ENCODE assay signal across 27 cellular contexts in the genomic region with DNA sequence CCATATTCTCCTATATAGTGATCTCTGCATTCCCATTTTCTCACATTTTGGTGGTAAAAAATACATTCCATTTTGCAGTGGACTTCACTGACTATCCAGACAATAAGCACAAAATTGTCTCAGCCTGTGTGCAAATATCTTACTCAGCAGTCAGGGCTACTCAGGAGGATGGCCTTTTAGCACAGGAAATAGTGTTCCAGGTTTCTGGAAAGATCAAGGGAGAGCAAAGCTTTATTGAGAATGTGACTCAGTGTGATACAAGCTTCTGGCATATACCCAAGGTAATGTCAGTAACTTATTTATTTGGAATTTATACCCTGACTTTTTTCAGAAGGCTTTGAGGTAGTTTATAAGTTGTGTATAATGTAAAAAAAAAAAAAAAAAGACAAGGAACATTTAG.
DNase-seq lines count a peak whose midpoint lies in the region; ATAC-seq and TF ChIP-seq lines count a peak whose summit lies in the region.
"Had no signal": no experiment of that assay in that cellular context is flagged by ENCODE, and none has a peak within 500 bp of the region (broad histone marks: within the 10 kb centered on the region; RNA-seq: fewer than 3 reads in every experiment).

No MANE protein-coding gene starts in this region.

- ATAC-seq in HG03280 (IDR thresholded peaks at IDR 0.05; ENCODE audit: unreplicated experiment) (no peak), HG02623 (IDR thresholded peaks at IDR 0.05; ENCODE audit: unreplicated experiment) (no peak)
- ATAC-seq: activated CD4-positive, CD25-positive, alpha-beta regulatory T cell treated with anti-CD3 and anti-CD28 coated beads, Interleukin-2, amount 50 U/mL, for 24 hours; lower lobe of right lung; natural killer cell treated with Interleukin-12 subunit alpha and Interleukin-12 subunit beta and Interleukin-15 and Interleukin-18, amount 100 ng/mL, for 72 hours; stimulated activated naive B cell treated with anti-CD40 and anti-IgM and Interleukin-4, amounts not matched to agents 10 μg/mL and 1 μg/mL and 100 μg/mL, for 72 hours; upper lobe of right lung had no signal

- DNase-seq in LoVo (ENCODE audit: low spot score), result peak; percentile 12
- peak; percentile 10 for DNase-seq in astrocyte of the spinal cord (ENCODE audit: low read depth, low spot score)
- DNase-seq in iris pigment epithelial cell (ENCODE audit: low read depth), result peak; percentile 7
- DNase-seq in retinal pigment epithelial cell (ENCODE audit: low read depth), result peak; percentile 13
- no peak for DNase-seq in NCI-H774 (lab: John Stamatoyannopoulos, UW)
- DNase-seq in GM10266 (ENCODE audit: extremely low spot score), result no peak
- DNase-seq: activated CD4-positive, alpha-beta memory T cell treated with anti-CD3 and anti-CD28 coated beads, Interleukin-2, amount 10 ng/mL, durations not matched to agents 7 days and 5 days; activated CD8-positive, alpha-beta memory T cell treated with anti-CD3 and anti-CD28 coated beads, Interleukin-2, amount 50 U/mL, for 4 hours; activated naive CD4-positive, alpha-beta T cell treated with anti-CD3 and anti-CD28 coated beads for 36 hours; adrenal gland; brain microvascular endothelial cell; DMS153; H7; islet precursor cell; lower lobe of right lung; NCI-H1930; NCI-H2171 treated with DMSO at 0.1 percent for 48 hours; NCI-H524; NK-92 treated with Interleukin-12 subunit alpha and Interleukin-12 subunit beta, amount 100 ng/mL, for 24 hours; SIG-M5; stimulated activated naive B cell treated with anti-CD40 and anti-IgM and Interleukin-4, amounts not matched to agents 10 μg/mL and 1 μg/mL and 100 μg/mL, for 72 hours; upper lobe of right lung had no signal

- TF ChIP-seq CTCF in astrocyte of the spinal cord (IDR thresholded peaks at IDR 0.05; ENCODE audit: low read depth, low read length), result no peak
- TF ChIP-seq CTCF in retinal pigment epithelial cell (conservative IDR thresholded peaks at IDR 0.05; ENCODE audit: low read depth, low read length), result no peak
- TF ChIP-seq CTCF in GM10266 (IDR thresholded peaks at IDR 0.05; ENCODE audit: control insufficient read depth, insufficient read depth, low read depth, missing control alignments), result no peak

- in situ Hi-C loops in astrocyte of the spinal cord (cut with HindIII; ENCODE audit: low sequenced_read_pairs), result no loop called here

- H3K4me3 ChIP-seq in astrocyte of the spinal cord (ENCODE audit: low read depth, low read length) (no peak overlapping the region), retinal pigment epithelial cell (ENCODE audit: low read length) (no peak overlapping the region)
- H3K4me3 ChIP-seq: adrenal gland, BLaER1, lower lobe of right lung, upper lobe of right lung had no signal

Comparison
In these comparisons a context has a peak if more than half of its experiments do, and no peak if none do; other contexts are left out.
1. DNase-seq: peak in LoVo (single experiment), astrocyte of the spinal cord (single experiment), iris pigment epithelial cell (single experiment) and retinal pigment epithelial cell (single experiment); none in NCI-H774 (single experiment) and GM10266 (single experiment).